In the genomic region with DNA sequence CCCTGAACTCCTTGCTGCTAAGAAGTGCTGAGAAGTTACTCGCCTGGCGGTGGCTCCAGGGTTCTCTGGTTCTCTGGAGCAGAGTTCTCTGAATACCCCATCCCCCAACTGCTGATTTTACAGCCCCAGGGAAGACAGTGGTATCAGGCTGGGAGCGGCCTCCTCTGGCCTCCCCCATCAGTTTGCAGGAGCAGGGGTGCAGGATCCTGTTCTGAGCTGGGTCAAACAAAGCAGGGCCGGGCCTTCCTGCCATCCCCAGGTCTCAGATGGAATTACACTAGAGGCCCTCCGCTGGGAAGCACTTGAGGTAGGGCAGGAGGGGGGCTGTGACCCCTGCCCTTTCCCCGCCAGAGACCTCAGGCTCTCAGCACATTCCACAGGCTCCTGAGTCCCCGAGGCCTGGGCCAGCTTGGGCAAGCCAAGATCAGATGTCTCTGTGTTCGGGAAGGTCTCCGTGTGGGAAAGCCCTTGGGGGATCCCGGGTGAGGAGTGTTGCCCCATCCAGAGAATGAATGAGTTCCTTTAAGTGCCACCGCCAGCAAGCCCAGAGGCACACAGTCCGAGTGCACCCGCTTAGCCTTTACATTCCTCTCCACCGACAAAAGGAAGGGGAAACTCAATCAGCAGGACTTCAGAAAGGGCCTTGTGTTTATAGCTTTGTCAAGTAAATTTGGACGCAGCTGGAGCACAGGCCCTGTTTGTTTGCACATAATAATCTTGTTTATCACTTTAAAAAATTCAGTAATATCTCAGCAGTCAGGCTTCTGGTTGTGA, we compare ENCODE assay signal across 10 cellular contexts.
A peak's percentile ranks its signal among the peaks of the same experiment; 100 is the strongest.
DNase-seq lines count a peak whose midpoint lies in the region; ATAC-seq lines count a peak whose summit lies in the region.
"Had no signal": no experiment of that assay in that cellular context is flagged by ENCODE, and none has a peak within 500 bp of the region (broad histone marks: within the 10 kb centered on the region; RNA-seq: fewer than 3 reads in every experiment).

No MANE protein-coding gene starts in this region.

- H3K9me3 ChIP-seq in HUES48 (ENCODE audit: control insufficient read depth, insufficient read depth, low read length) (peaks cover 3% of the 10 kb centered on the region; the same call in 1 of the 2 replicates), subcutaneous abdominal adipose tissue (ENCODE audit: control insufficient read depth in 5 of 5, low read length in 5 of 5) (no peaks in the 10 kb centered on the region)

- H3K4me1 ChIP-seq in HUES48 (ENCODE audit: control insufficient read depth, insufficient read depth, low read length) = peaks cover 42% of the 10 kb centered on the region
- H3K4me1 ChIP-seq in subcutaneous abdominal adipose tissue (ENCODE audit: control insufficient read depth in 5 of 5, insufficient read depth in 5 of 5, low read length in 5 of 5) = peaks cover 12 to 43% (median 39%) of the 10 kb centered on the region in 5 donors

- H3K36me3 ChIP-seq in HUES48 (ENCODE audit: control insufficient read depth, insufficient read depth, low read length) (no peaks in the 10 kb centered on the region), subcutaneous abdominal adipose tissue (ENCODE audit: control insufficient read depth in 5 of 5, insufficient read depth in 5 of 5, low read length in 5 of 5) (peaks cover 0 to 55% (median 25%) of the 10 kb centered on the region in 5 donors)

- DNase-seq in cerebellar cortex (ENCODE audit: low spot score) (peak; percentile 13), iPS-NIHi7 (ENCODE audit: extremely low spot score) (peak; percentile 89), anterior cingulate cortex (lab: John Stamatoyannopoulos, UW) (no peak), SIG-M5 (lab: John Stamatoyannopoulos, UW) (no peak)
- no peak for DNase-seq in T-helper 2 cell treated with Interferon-gamma antibody and Interleukin-4, amounts not matched to agents 5 μg/mL and 100 μg/mL, for 36 hours (ENCODE audit: low spot score)
- DNase-seq: GF-D8 had no signal

- H3K36me3 Mint-ChIP-seq in T-helper 2 cell treated with Interferon-gamma antibody and Interleukin-4, amounts not matched to agents 5 μg/mL and 100 μg/mL, for 36 hours (ENCODE audit: low read depth) = peaks cover 1% of the 10 kb centered on the region

- H3K27me3 Mint-ChIP-seq in T-helper 2 cell treated with Interferon-gamma antibody and Interleukin-4, amounts not matched to agents 5 μg/mL and 100 μg/mL, for 36 hours (ENCODE audit: low read depth) = peaks cover 2% of the 10 kb centered on the region

- H3K27ac ChIP-seq in HUES48 (ENCODE audit: low read depth, low read length) (peak overlapping the region; percentile 99), subcutaneous abdominal adipose tissue (ENCODE audit: low read depth, low read length) (peak overlapping the region; percentile 50)

- no peaks in the 10 kb centered on the region for H3K9me3 Mint-ChIP-seq in T-helper 2 cell treated with Interferon-gamma antibody and Interleukin-4, amounts not matched to agents 5 μg/mL and 100 μg/mL, for 36 hours

- H3K4me1 Mint-ChIP-seq in T-helper 2 cell treated with Interferon-gamma antibody and Interleukin-4, amounts not matched to agents 5 μg/mL and 100 μg/mL, for 36 hours (ENCODE audit: low read depth) = peaks cover 9% of the 10 kb centered on the region

- H3K27me3 ChIP-seq in HUES48 (ENCODE audit: control insufficient read depth, insufficient read depth, low read length) (no peaks in the 10 kb centered on the region), subcutaneous abdominal adipose tissue (ENCODE audit: control insufficient read depth in 5 of 5, insufficient read depth in 4 of 5, low read length in 5 of 5) (no peaks in the 10 kb centered on the region)

- H3K4me3 ChIP-seq in HUES48 (ENCODE audit: low read depth, low read length) = no peak overlapping the region; the same call in 1 of the 2 replicates
- H3K4me3 ChIP-seq in subcutaneous abdominal adipose tissue (ENCODE audit: low read depth in 1 of 5, low read length in 5 of 5) = no peak overlapping the region

- no peak overlapping the region for H3K4me3 Mint-ChIP-seq in T-helper 2 cell treated with Interferon-gamma antibody and Interleukin-4, amounts not matched to agents 5 μg/mL and 100 μg/mL, for 36 hours

- no peak overlapping the region for H3K27ac Mint-ChIP-seq in T-helper 2 cell treated with Interferon-gamma antibody and Interleukin-4, amounts not matched to agents 5 μg/mL and 100 μg/mL, for 36 hours

- no peak for ATAC-seq in GM19397 (IDR thresholded peaks at IDR 0.05; ENCODE audit: unreplicated experiment)
- ATAC-seq: esophagus mucosa had no signal

- H3K9ac ChIP-seq in HUES48 (ENCODE audit: low read depth, low read length) (peak overlapping the region; percentile 51), subcutaneous abdominal adipose tissue (ENCODE audit: low read length in 5 of 5) (peak overlapping the region in 1 of 5 donors; percentile 45)

Comparison
In these comparisons a context has a peak if more than half of its experiments do, and no peak if none do; other contexts are left out.
1. DNase-seq: peak in cerebellar cortex (single experiment) and iPS-NIHi7 (single experiment); none in T-helper 2 cell treated with Interferon-gamma antibody and Interleukin-4, amounts not matched to agents 5 μg/mL and 100 μg/mL, for 36 hours (single experiment), anterior cingulate cortex (0 of 58) and SIG-M5 (single experiment).